Comparison of ENCODE assay signal across 1 cellular context in genomic region chr2:170229125-170229524, GRCh38.
TF ChIP-seq lines count a peak whose summit lies in the region.

No MANE protein-coding gene starts in this region.

TF ChIP-seq in K562, 482 proteins besides CTCF, POLR2A, EP300 and RAD21 (continued from another document):
- TF ChIP-seq PBX2 (CRISPR knock-in tag; IDR thresholded peaks at IDR 0.05; ENCODE audit: low read depth), result no peak
- TF ChIP-seq PBX2 (tag; conservative IDR thresholded peaks at IDR 0.05; ENCODE audit: low read depth), result 0 out of 2 replicates have a peak, but pooled peaks have one; percentile 2
